ENCODE assay signal across 8 cellular contexts in the genomic region with DNA sequence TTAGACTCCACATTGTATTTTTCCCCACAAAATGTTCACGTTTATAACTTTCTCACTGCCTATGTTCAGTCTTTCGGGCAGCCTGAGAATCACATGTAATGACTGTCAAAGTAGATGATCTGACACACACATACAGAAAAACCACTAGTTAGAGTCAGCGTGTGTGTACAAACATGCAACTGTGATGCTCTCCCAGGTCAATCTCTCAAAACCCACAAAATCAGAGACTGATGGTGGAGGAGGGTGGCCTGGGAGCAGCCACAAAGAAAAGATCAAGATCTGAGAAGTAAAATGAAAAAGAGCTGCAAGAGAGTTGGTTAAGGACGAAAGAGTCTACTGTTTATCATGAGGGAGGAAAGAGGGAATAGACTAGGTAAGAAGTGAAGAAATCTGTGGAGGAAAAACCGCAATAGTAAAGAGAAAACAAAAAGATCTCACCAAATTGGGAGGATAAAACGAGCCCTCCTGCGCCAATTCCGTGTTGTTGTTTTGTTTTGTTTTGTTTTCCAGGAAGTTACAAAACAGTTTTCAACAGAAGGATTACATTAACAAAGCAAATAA. TPM values are rescaled to one million over a fixed set of nuclear protein-coding genes. Genes with fewer than 3 reads are reported as not detected.
DNase-seq lines count a peak whose midpoint lies in the region; ATAC-seq, FAIRE-seq and TF ChIP-seq lines count a peak whose summit lies in the region.

No MANE protein-coding gene starts in this region.

- FAIRE-seq in A549 (lab: Jason Lieb, UNC) = no peak
- no peak for FAIRE-seq in K562 (lab: Jason Lieb, UNC)

- H3K36me3 ChIP-seq in HUES6 (ENCODE audit: control insufficient read depth, insufficient read depth, low read length) = no peaks in the 10 kb centered on the region
- H3K36me3 ChIP-seq in K562 (ENCODE audit: control insufficient read depth, insufficient read depth, low read length) = peaks cover 33% of the 10 kb centered on the region

- H3K4me3 ChIP-seq in A549 (peak overlapping the region; percentile 80), HUES6 (ENCODE audit: low read depth, low read length) (peak overlapping the region; percentile 70), K562 (peak overlapping the region; percentile 62), mononuclear cell (ENCODE audit: low read length) (peak overlapping the region; percentile 64)

- POLR2A ChIA-PET in A549 (lab: Yijun Ruan, JAX) (interaction anchor here (0.5 to 1.5 kb wide), 3 partner anchors 58 to 164 kb away, joined by 3 to 5 read pairs (median 3); no protein-coding TSS in a partner anchor), K562 (lab: Yijun Ruan, JAX) (interaction anchor here (0.5 to 3.3 kb wide), 11 partner anchors 9 to 753 kb away, joined by 3 to 18 read pairs (median 3); no protein-coding TSS in a partner anchor)

- TF ChIP-seq POLR2A in A549 (IDR thresholded peaks at IDR 0.05; ENCODE audit: low read length) (no peak), K562 (conservative IDR thresholded peaks at IDR 0.05) (no peak)

- peak overlapping the region; percentile 87 to 99 for H3K27ac ChIP-seq in A549
- H3K27ac ChIP-seq in HUES6 (ENCODE audit: low read depth, low read length) = no peak overlapping the region
- peak overlapping the region; percentile 75 for H3K27ac ChIP-seq in K562 (ENCODE audit: extremely low read depth, low read depth, low read length)

- H3K4me1 ChIP-seq in A549 = peaks cover 28% of the 10 kb centered on the region
- peaks cover 9% of the 10 kb centered on the region for H3K4me1 ChIP-seq in HUES6 (ENCODE audit: control insufficient read depth, insufficient read depth, low read length)
- peaks cover 21 to 28% of the 10 kb centered on the region in 2 experiments for H3K4me1 ChIP-seq in K562 (replicated peaks in 1 of 2; ENCODE audit: control insufficient read depth in 2 of 2, insufficient read depth in 2 of 2, low read length in 2 of 2)
- peaks cover 49% of the 10 kb centered on the region for H3K4me1 ChIP-seq in mononuclear cell (ENCODE audit: insufficient read depth, low read length)

- TF ChIP-seq CTCF in A549 (IDR thresholded peaks at IDR 0.05) (no peak), K562 (IDR thresholded peaks at IDR 0.05 in 2 of 3, conservative IDR thresholded peaks at IDR 0.05 in 1 of 3; ENCODE audit: insufficient read depth in 2 of 3, low read depth in 1 of 3, low read length in 3 of 3) (no peak)

- intact Hi-C loops in K562 (cut with micrococcal nuclease) = loop anchor here (2.0 to 5.0 kb wide), 4 partner anchors 72 to 182 kb away; a partner anchor contains a TSS

- TF ChIP-seq RAD21 in A549 (conservative IDR thresholded peaks at IDR 0.05 in 1 of 2, IDR thresholded peaks at IDR 0.05 in 1 of 2) (no peak), K562 (CRISPR knock-in tag; conservative IDR thresholded peaks at IDR 0.05 in 1 of 2, IDR thresholded peaks at IDR 0.05 in 1 of 2) (no peak)

- WGBS in A549 (ENCODE audit: missing lambda C conversion rate) = 2% methylated on average over 8 of the region's 8 CpGs
- WGBS in K562 (ENCODE audit: insufficient coverage, low coverage, missing lambda C conversion rate) = 2% methylated on average over 8 of the region's 8 CpGs

- CTCF ChIA-PET in A549 (lab: Yijun Ruan, JAX) = interaction anchor here (0.8 to 2.3 kb wide), 9 partner anchors 10 to 170 kb away, joined by 3 to 14 read pairs (median 6); no protein-coding TSS in a partner anchor
- CTCF ChIA-PET in K562 (lab: Yijun Ruan, JAX; ENCODE audit: low intra/inter-chr PET ratio) = no interaction called here

- H3K79me2 ChIP-seq in K562 (ENCODE audit: control insufficient read depth, insufficient read depth, low read length) = peaks cover 69% of the 10 kb centered on the region

- H3K9me3 ChIP-seq in A549 = no peaks in the 10 kb centered on the region
- H3K9me3 ChIP-seq in HUES6 (ENCODE audit: control insufficient read depth, insufficient read depth, low read depth, low read length) = no peaks in the 10 kb centered on the region
- H3K9me3 ChIP-seq in K562 (replicated peaks; ENCODE audit: control insufficient read depth, insufficient read depth, low read depth, low read length) = no peaks in the 10 kb centered on the region
- no peaks in the 10 kb centered on the region for H3K9me3 ChIP-seq in mononuclear cell (ENCODE audit: low read depth, low read length)

- no peak for TF ChIP-seq EP300 in A549 (IDR thresholded peaks at IDR 0.05)
- no peak for TF ChIP-seq EP300 in K562 (IDR thresholded peaks at IDR 0.05; ENCODE audit: low read length)

- H2AFZ ChIP-seq in K562 (ENCODE audit: low read depth, low read length) = no peak overlapping the region

- ATAC-seq in A549 (no peak), K562 (peak; percentile 0; the same call in 1 of the 3 replicates), GM19324 (IDR thresholded peaks at IDR 0.05; ENCODE audit: low FRiP score, unreplicated experiment) (no peak), HG02642 (IDR thresholded peaks at IDR 0.05; ENCODE audit: poor library complexity, unreplicated experiment) (no peak)

- no peak overlapping the region for H3K9ac ChIP-seq in HUES6 (ENCODE audit: low read length)
- peak overlapping the region; percentile 76 to 98; a peak in 3 of 4 replicates for H3K9ac ChIP-seq in K562 (ENCODE audit: insufficient read depth in 1 of 2, low read depth in 2 of 2, low read length in 2 of 2)

- H4K20me1 ChIP-seq in K562 (replicated peaks; ENCODE audit: control insufficient read depth, insufficient read depth, low read length) = peaks cover 32% of the 10 kb centered on the region

- H3K4me2 ChIP-seq in A549 = peak overlapping the region; percentile 87
- H3K4me2 ChIP-seq in K562 (ENCODE audit: insufficient read depth, low read length) = peak overlapping the region; percentile 93

- DNase-seq in A549 (ENCODE audit: low read depth in 1 of 2, low spot score in 1 of 2) (no peak), K562 (ENCODE audit: extremely low read depth in 1 of 4, low spot score in 3 of 4) (peak in 2 of 4 experiments; percentile 16 to 31), nucleus accumbens (lab: John Stamatoyannopoulos, UW) (no peak), AG08395 (ENCODE audit: low spot score) (no peak)

- H3K9me1 ChIP-seq in K562 (ENCODE audit: control insufficient read depth, insufficient read depth, low read length) = no peaks in the 10 kb centered on the region

- BruUV-seq in K562 (replicated peaks; lab: Mats Ljungman, UMichigan) = no TSS peak

- H3K27me3 ChIP-seq in HUES6 (ENCODE audit: control insufficient read depth, insufficient read depth, low read length) (peaks cover 54% of the 10 kb centered on the region), K562 (ENCODE audit: control insufficient read depth in 2 of 2, insufficient read depth in 2 of 2, low read length in 2 of 2) (no peaks in the 10 kb centered on the region), mononuclear cell (ENCODE audit: insufficient read depth, low read length) (peaks cover 10% of the 10 kb centered on the region)

- in situ Hi-C loops in K562 (cut with MboI) = no loop called here

TF ChIP-seq in A549, 52 proteins besides CTCF, POLR2A, EP300 and RAD21:
- TF ChIP-seq, protein P1, sequence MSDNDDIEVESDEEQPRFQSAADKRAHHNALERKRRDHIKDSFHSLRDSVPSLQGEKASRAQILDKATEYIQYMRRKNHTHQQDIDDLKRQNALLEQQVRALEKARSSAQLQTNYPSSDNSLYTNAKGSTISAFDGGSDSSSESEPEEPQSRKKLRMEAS (IDR thresholded peaks at IDR 0.05) = peak; percentile 37; the same call in 1 of the 2 replicates
- TF ChIP-seq EHF (CRISPR knock-in tag; IDR thresholded peaks at IDR 0.05) = no peak

TF ChIP-seq in K562, 482 proteins besides CTCF, POLR2A, EP300 and RAD21 (continues in another document):
- TF ChIP-seq ZNF197 (CRISPR knock-in tag; IDR thresholded peaks at IDR 0.05; ENCODE audit: low read depth) = no peak
- TF ChIP-seq KLF16 (IDR thresholded peaks at IDR 0.05) = no peak
- no peak for TF ChIP-seq ZNF239 (CRISPR knock-in tag; IDR thresholded peaks at IDR 0.05)
- no peak for TF ChIP-seq RBBP5 (IDR thresholded peaks at IDR 0.05; ENCODE audit: borderline replicate concordance, insufficient read depth, low read length, poor library complexity, severe bottlenecking)
- no peak for TF ChIP-seq JUN (IDR thresholded peaks at IDR 0.05; ENCODE audit: borderline replicate concordance, low read depth, low read length)
- TF ChIP-seq JUN (CRISPR knock-in tag; IDR thresholded peaks at IDR 0.05; ENCODE audit: borderline replicate concordance) = no peak
- no peak for TF ChIP-seq GATA2 (CRISPR knock-in tag; IDR thresholded peaks at IDR 0.05)
- no peak for TF ChIP-seq E2F3 (CRISPR knock-in tag; IDR thresholded peaks at IDR 0.05)
- TF ChIP-seq SMAD2 (IDR thresholded peaks at IDR 0.05; ENCODE audit: low read depth, low read length) = no peak
- no peak for TF ChIP-seq SRSF9 (IDR thresholded peaks at IDR 0.05; ENCODE audit: borderline replicate concordance, low read depth, low read length)
- TF ChIP-seq CBFB (CRISPR knock-in tag; IDR thresholded peaks at IDR 0.05) = no peak

RNA-seq across cellular contexts. Expression of a gene that starts 2.3 kb away (rescaled TPM):
- polyA plus RNA-seq in A549 (2011; rRNA removed) = 114 and 156 TPM in 2 replicates
- 21.0 and 24.8 TPM in 2 replicates for polyA plus RNA-seq in A549 (2012; cell fraction: cytosol; rRNA removed)
- polyA plus RNA-seq in A549 (2012; cell fraction: nucleus; rRNA removed) = 13.2 and 15.3 TPM in 2 replicates
- polyA plus RNA-seq in A549 (2017; fragmentation: RNase III; extraction: RNeasy Plus Mini Kit Qiagen cat#74134 plus additional on column Dnase treatment) = 55.2 to 58.7 TPM (median 57.7 TPM) in 3 replicates
- 48.9 and 52.9 TPM in 2 replicates for polyA minus RNA-seq in A549 (2011; rRNA and poly(A)+ RNA removed)
- total RNA-seq in K562 (2011; cell fraction: chromatin; rRNA removed; ENCODE audit: low replicate concordance) = 9.0 and 24.6 TPM in 2 replicates
- total RNA-seq in K562 (2011; cell fraction: nucleolus; rRNA removed) = 8.0 and 10.8 TPM in 2 replicates
- total RNA-seq in K562 (2011; cell fraction: nucleoplasm; rRNA removed) = 13.1 and 13.6 TPM in 2 replicates
- total RNA-seq in K562 (2014; rRNA removed) = 18.4 TPM in 2 replicates
- 30.7 and 31.8 TPM in 2 replicates for total RNA-seq in K562 (2014; rRNA removed; fragmentation: Illumina TruSeq; extraction: Trizol)
- total RNA-seq in K562 (2015; rRNA removed; fragmentation: Illumina TruSeq; extraction: Trizol) = 31.4 and 32.9 TPM in 2 replicates
- 24.6 and 25.0 TPM in 2 replicates for total RNA-seq in K562 (2021)
- polyA plus RNA-seq in K562 (2011; rRNA removed) = 38.2 and 54.3 TPM in 2 replicates
- polyA plus RNA-seq in K562 (2011; cell fraction: cytosol; rRNA removed) = 13.5 and 21.9 TPM in 2 replicates
- polyA plus RNA-seq in K562 (2011; cell fraction: nucleus; rRNA removed) = 6.9 and 13.0 TPM in 2 replicates
- polyA plus RNA-seq in K562 (2012) = 18.9 and 39.6 TPM in 2 replicates
- 27.1 and 29.3 TPM in 2 replicates for polyA plus RNA-seq in K562 (2014; fragmentation: Illumina TruSeq; extraction: Trizol)
- polyA plus RNA-seq in K562 (2014; fragmentation: Nextera tagmentation; extraction: Ambion mirVana) = 1 to 10 TPM; 5.2 to 5.6 TPM
- 14.1 and 17.2 TPM in 2 replicates for polyA plus RNA-seq in K562 (2014; rRNA removed)
- polyA minus RNA-seq in K562 (2011; rRNA and poly(A)+ RNA removed) = 106 and 110 TPM in 2 replicates
- polyA minus RNA-seq in K562 (2011; cell fraction: cytosol; rRNA and poly(A)+ RNA removed) = 25.7 and 40.9 TPM in 2 replicates
- polyA minus RNA-seq in K562 (2011; cell fraction: nucleus; rRNA and poly(A)+ RNA removed) = 13.1 and 21.5 TPM in 2 replicates
- 19.0 TPM for total RNA-seq in mononuclear cell
